In the genomic region with DNA sequence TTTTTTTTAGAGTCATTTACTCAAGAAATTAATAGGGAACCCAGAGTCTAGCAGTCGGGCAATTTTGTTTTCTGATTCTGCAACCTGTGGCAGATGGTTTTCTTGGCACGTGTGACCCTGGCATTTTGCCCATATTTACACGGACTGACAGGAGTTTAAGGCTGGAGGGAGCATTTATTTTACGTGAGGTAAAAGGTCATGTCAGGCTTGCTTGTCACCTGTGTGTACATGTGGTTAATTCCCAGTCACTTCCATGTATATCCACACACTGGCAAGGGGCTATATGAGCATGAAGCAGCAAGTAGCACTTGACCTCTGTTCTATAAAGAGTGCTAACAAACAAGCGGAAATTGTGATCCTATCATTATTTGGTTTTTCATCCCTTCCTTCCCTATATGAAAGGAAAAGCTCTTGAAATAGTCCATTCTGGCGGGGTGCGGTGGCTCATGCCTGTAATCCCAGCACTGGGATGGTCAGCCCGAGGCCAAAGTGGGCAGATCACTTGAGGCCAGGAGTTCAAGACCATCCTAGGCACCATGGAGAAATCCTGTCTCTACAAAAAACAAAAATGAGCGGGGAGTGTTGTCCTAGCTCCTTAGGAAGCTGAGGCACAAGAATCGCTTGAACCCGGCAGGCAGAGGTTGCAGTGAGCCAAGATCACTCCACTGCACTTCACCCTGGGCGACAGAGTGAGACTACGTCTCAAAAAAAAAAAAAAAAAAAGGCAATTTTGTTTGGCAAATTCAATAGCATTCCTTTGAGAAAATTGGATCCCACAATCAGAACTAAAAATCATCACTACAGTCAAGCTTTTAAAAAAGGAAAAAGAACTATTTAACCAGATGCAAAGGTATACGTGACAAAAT, we compare ENCODE assay signal across 8 cellular contexts. TPM values are rescaled to one million over a fixed set of nuclear protein-coding genes. Genes with fewer than 3 reads are reported as not detected.
A peak's percentile ranks its signal among the peaks of the same experiment; 100 is the strongest.
DNase-seq lines count a peak whose midpoint lies in the region; ATAC-seq, FAIRE-seq and TF ChIP-seq lines count a peak whose summit lies in the region.

No MANE protein-coding gene starts in this region.

- H2AFZ ChIP-seq in keratinocyte (ENCODE audit: control insufficient read depth, low read length): no peak overlapping the region

- dilution Hi-C loops in keratinocyte (cut with MboI; ENCODE audit: extremely low pct_ligation_motif_present, low sequenced_read_pairs): no loop called here

- CTCF ChIA-PET in Caco-2 (lab: Charles Lee): interaction anchor here (1.5 kb wide), 1 partner anchor 35 kb away, joined by 6 read pairs; the partner anchor contains the start of gene NME1
- CTCF ChIA-PET in activated CD4-positive, alpha-beta memory T cell treated with anti-CD3 and anti-CD28 coated beads for 36 hours (lab: Charles Lee): interaction anchor here (0.6 to 3.5 kb wide), 2 partner anchors 30 to 34 kb away, joined by 3 to 31 read pairs; partner anchors contain the start of gene NME1

- no peaks in the 10 kb centered on the region for H3K9me3 Mint-ChIP-seq in Caco-2 (ENCODE audit: unreplicated experiment)
- no peaks in the 10 kb centered on the region for H3K9me3 Mint-ChIP-seq in activated CD4-positive, alpha-beta memory T cell treated with anti-CD3 and anti-CD28 coated beads for 36 hours

- peaks cover 69% of the 10 kb centered on the region for H3K79me2 ChIP-seq in keratinocyte (ENCODE audit: control insufficient read depth, insufficient read depth, low read length)

- DNase-seq in Caco-2: no peak
- peak; percentile 84 for DNase-seq in NAMALWA (ENCODE audit: low spot score)
- no peak for DNase-seq in activated CD4-positive, alpha-beta memory T cell treated with anti-CD3 and anti-CD28 coated beads for 36 hours
- DNase-seq in keratinocyte (ENCODE audit: low read depth, low spot score): no peak
- DNase-seq in H54 (ENCODE audit: insufficient read length, low spot score): no peak
- DNase-seq in activated CD4-positive, CD25-positive, alpha-beta regulatory T cell treated with anti-CD3 and anti-CD28 coated beads, Interleukin-2, amount 50 U/mL, for 72 hours: no peak

- intact Hi-C loops in Caco-2 (cut with micrococcal nuclease; ENCODE audit: unreplicated experiment): no loop called here
- intact Hi-C loops in activated CD4-positive, alpha-beta memory T cell treated with anti-CD3 and anti-CD28 coated beads for 36 hours (cut with micrococcal nuclease): loop anchor here (2.0 kb wide), 1 partner anchor 34 kb away; no protein-coding TSS in a partner anchor

- BruUV-seq in Caco-2 (replicated peaks; lab: Mats Ljungman, UMichigan): no TSS peak

- H3K36me3 ChIP-seq in Caco-2 (ENCODE audit: control insufficient read depth, insufficient read depth, low read length) (no peaks in the 10 kb centered on the region), keratinocyte (ENCODE audit: control insufficient read depth in 2 of 2, extremely low read depth in 1 of 2, insufficient read depth in 2 of 2, low read length in 2 of 2) (peaks cover 2 to 3% of the 10 kb centered on the region in 2 experiments), thymus (ENCODE audit: control insufficient read depth, insufficient read depth) (no peaks in the 10 kb centered on the region)

- H3K4me1 ChIP-seq in Caco-2: peaks cover 15% of the 10 kb centered on the region
- peaks cover 34% of the 10 kb centered on the region for H3K4me1 ChIP-seq in keratinocyte (ENCODE audit: control insufficient read depth, extremely low read depth, insufficient read depth, low read length)
- H3K4me1 ChIP-seq in thymus (ENCODE audit: control insufficient read depth, insufficient read depth, low read length): peaks cover 19% of the 10 kb centered on the region

- FAIRE-seq in keratinocyte (lab: Jason Lieb, UNC): no peak
- no peak for FAIRE-seq in H54 (lab: Jason Lieb, UNC)

- H3K27ac Mint-ChIP-seq in Caco-2 (ENCODE audit: unreplicated experiment): no peak overlapping the region
- H3K27ac Mint-ChIP-seq in activated CD4-positive, alpha-beta memory T cell treated with anti-CD3 and anti-CD28 coated beads for 36 hours: no peak overlapping the region

- peaks cover 4% of the 10 kb centered on the region for H3K9me1 ChIP-seq in keratinocyte (ENCODE audit: control insufficient read depth, extremely low read depth, insufficient read depth, low read length)

- TF ChIP-seq POLR2A in H54 (IDR thresholded peaks at IDR 0.05; ENCODE audit: low read depth, low read length): no peak

- H4K20me1 ChIP-seq in keratinocyte (ENCODE audit: control insufficient read depth, extremely low read depth, insufficient read depth, low read length): peaks cover 19% of the 10 kb centered on the region

- peaks cover 20% of the 10 kb centered on the region for H3K4me1 Mint-ChIP-seq in Caco-2 (ENCODE audit: low read depth, unreplicated experiment)
- H3K4me1 Mint-ChIP-seq in activated CD4-positive, alpha-beta memory T cell treated with anti-CD3 and anti-CD28 coated beads for 36 hours (ENCODE audit: low read depth): peaks cover 55% of the 10 kb centered on the region

- POLR2A ChIA-PET in Caco-2 (lab: Charles Lee): no interaction called here
- POLR2A ChIA-PET in activated CD4-positive, alpha-beta memory T cell treated with anti-CD3 and anti-CD28 coated beads for 36 hours (lab: Charles Lee): interaction anchor here (0.6 kb wide), 1 partner anchor 36 kb away, joined by 4 read pairs; no protein-coding TSS in a partner anchor

- no peak for ATAC-seq in GM19328 (IDR thresholded peaks at IDR 0.05; ENCODE audit: unreplicated experiment)

- H3K27me3 ChIP-seq in Caco-2 (replicated peaks; ENCODE audit: control insufficient read depth, insufficient read depth, low read length) (no peaks in the 10 kb centered on the region), keratinocyte (ENCODE audit: control insufficient read depth, extremely low read depth, insufficient read depth, low read length) (no peaks in the 10 kb centered on the region), thymus (ENCODE audit: control insufficient read depth, insufficient read depth) (no peaks in the 10 kb centered on the region)

- H3K4me3 Mint-ChIP-seq in Caco-2 (ENCODE audit: unreplicated experiment): peak overlapping the region; percentile 96
- H3K4me3 Mint-ChIP-seq in activated CD4-positive, alpha-beta memory T cell treated with anti-CD3 and anti-CD28 coated beads for 36 hours: peak overlapping the region; percentile 85

- H3K4me3 ChIP-seq in Caco-2 (ENCODE audit: low read depth, low read length): peak overlapping the region; percentile 81
- peak overlapping the region; percentile 67 to 75 (median 75) for H3K4me3 ChIP-seq in keratinocyte (ENCODE audit: control insufficient read depth in 2 of 3, extremely low read depth in 1 of 3, insufficient read depth in 2 of 3, low read depth in 1 of 3, low read length in 3 of 3)
- H3K4me3 ChIP-seq in thymus (ENCODE audit: low read length): peak overlapping the region; percentile 100

- no peak overlapping the region for H3K27ac ChIP-seq in keratinocyte (ENCODE audit: control insufficient read depth, insufficient read depth, low read length)
- H3K27ac ChIP-seq in thymus (ENCODE audit: low read depth): no peak overlapping the region

- 70% methylated on average over 14 of the region's 14 CpGs for WGBS in thymus

- H3K27me3 Mint-ChIP-seq in Caco-2 (ENCODE audit: insufficient read depth, unreplicated experiment): no peaks in the 10 kb centered on the region
- no peaks in the 10 kb centered on the region for H3K27me3 Mint-ChIP-seq in activated CD4-positive, alpha-beta memory T cell treated with anti-CD3 and anti-CD28 coated beads for 36 hours

- H3K9ac ChIP-seq in keratinocyte (ENCODE audit: control insufficient read depth, extremely low read depth, insufficient read depth, low read length): peak overlapping the region; percentile 96

- peaks cover 55% of the 10 kb centered on the region for H3K36me3 Mint-ChIP-seq in Caco-2 (ENCODE audit: insufficient read depth, unreplicated experiment)
- no peaks in the 10 kb centered on the region for H3K36me3 Mint-ChIP-seq in activated CD4-positive, alpha-beta memory T cell treated with anti-CD3 and anti-CD28 coated beads for 36 hours

- no peak for TF ChIP-seq CTCF in Caco-2 (IDR thresholded peaks at IDR 0.05; ENCODE audit: insufficient read depth in 1 of 2, low read depth in 1 of 2, low read length in 1 of 2, severe bottlenecking in 1 of 2, unreplicated experiment in 1 of 2)
- no peak for TF ChIP-seq CTCF in keratinocyte (optimal IDR thresholded peaks at IDR 0.05 in 1 of 3, IDR thresholded peaks at IDR 0.05 in 1 of 3, conservative IDR thresholded peaks at IDR 0.05 in 1 of 3; ENCODE audit: extremely low read depth in 1 of 3, insufficient read depth in 2 of 3, low read length in 3 of 3)

- no peaks in the 10 kb centered on the region for H3K9me3 ChIP-seq in Caco-2
- H3K9me3 ChIP-seq in keratinocyte (ENCODE audit: control insufficient read depth, low read depth, low read length): no peaks in the 10 kb centered on the region
- no peaks in the 10 kb centered on the region for H3K9me3 ChIP-seq in thymus (ENCODE audit: control insufficient read depth)

- H3K4me2 ChIP-seq in keratinocyte (ENCODE audit: control insufficient read depth, extremely low read depth, insufficient read depth, low read depth, low read length): peak overlapping the region; percentile 93

RNA-seq across cellular contexts. Expression of gene SPAG9, which starts 2.1 kb away (rescaled TPM):
- 130 and 142 TPM in 2 replicates for total RNA-seq in Caco-2 (2022)
- total RNA-seq in activated CD4-positive, alpha-beta memory T cell treated with anti-CD3 and anti-CD28 coated beads for 36 hours: 10 to 100 TPM; 58.0 to 58.7 TPM
- polyA plus RNA-seq in keratinocyte (34.6 to 43.1 TPM (median 36.7 TPM) in 3 replicates), thymus (35.6 TPM)
- polyA plus RNA-seq in keratinocyte (2011; ENCODE audit: low read depth): 258 TPM
- polyA plus RNA-seq in keratinocyte (2011; cell fraction: cytosol; rRNA removed): 24.1 and 35.5 TPM in 2 replicates
- 63.9 and 76.1 TPM in 2 replicates for polyA plus RNA-seq in keratinocyte (2011; cell fraction: nucleus; rRNA removed)
- polyA plus RNA-seq in keratinocyte (2012; ENCODE audit: low replicate concordance): 43.4 and 63.7 TPM in 2 replicates
- 57.8 to 121 TPM (median 88.9 TPM) in 3 replicates for polyA minus RNA-seq in keratinocyte
- 37.2 TPM for polyA minus RNA-seq in keratinocyte (2011; cell fraction: cytosol; rRNA and poly(A)+ RNA removed)
- 70.3 and 145 TPM in 2 replicates for polyA minus RNA-seq in keratinocyte (2011; cell fraction: nucleus; rRNA and poly(A)+ RNA removed)

RNA-seq across cellular contexts. Expression of gene NME1, which starts 34.8 kb away (rescaled TPM):
- 278 and 336 TPM in 2 replicates for total RNA-seq in Caco-2 (2022)
- total RNA-seq in activated CD4-positive, alpha-beta memory T cell treated with anti-CD3 and anti-CD28 coated beads for 36 hours: 100 to 1,000 TPM; 235 to 238 TPM
- polyA plus RNA-seq in keratinocyte: 246 to 381 TPM (median 357 TPM) in 3 replicates
- 85.8 TPM for polyA plus RNA-seq in keratinocyte (2011; ENCODE audit: low read depth)
- 200 and 230 TPM in 2 replicates for polyA plus RNA-seq in keratinocyte (2011; cell fraction: cytosol; rRNA removed)
- 111 and 134 TPM in 2 replicates for polyA plus RNA-seq in keratinocyte (2011; cell fraction: nucleus; rRNA removed)
- polyA plus RNA-seq in keratinocyte (2012; ENCODE audit: low replicate concordance): 103 and 242 TPM in 2 replicates
- 34.3 to 123 TPM (median 60.3 TPM) in 3 replicates for polyA minus RNA-seq in keratinocyte
- polyA minus RNA-seq in keratinocyte (2011; cell fraction: cytosol; rRNA and poly(A)+ RNA removed): 50.6 TPM
- 12.6 and 17.8 TPM in 2 replicates for polyA minus RNA-seq in keratinocyte (2011; cell fraction: nucleus; rRNA and poly(A)+ RNA removed)
- polyA plus RNA-seq in thymus: 58.5 TPM

RNA-seq across cellular contexts. Expression of gene NME2, which starts 47.6 kb away (rescaled TPM):
- 734 and 821 TPM in 2 replicates for total RNA-seq in Caco-2 (2022)
- total RNA-seq in activated CD4-positive, alpha-beta memory T cell treated with anti-CD3 and anti-CD28 coated beads for 36 hours: 100 to 1,000 TPM; 790 to 814 TPM
- polyA plus RNA-seq in keratinocyte (902 to 1,260 TPM (median 1,116 TPM) in 3 replicates), thymus (382 TPM)
- 551 TPM for polyA plus RNA-seq in keratinocyte (2011; ENCODE audit: low read depth)
- 1,149 and 1,346 TPM in 2 replicates for polyA plus RNA-seq in keratinocyte (2011; cell fraction: cytosol; rRNA removed)
- 294 and 329 TPM in 2 replicates for polyA plus RNA-seq in keratinocyte (2011; cell fraction: nucleus; rRNA removed)
- polyA plus RNA-seq in keratinocyte (2012; ENCODE audit: low replicate concordance): 915 and 1,246 TPM in 2 replicates
- polyA minus RNA-seq in keratinocyte: 154 to 294 TPM (median 291 TPM) in 3 replicates
- polyA minus RNA-seq in keratinocyte (2011; cell fraction: cytosol; rRNA and poly(A)+ RNA removed): 486 TPM
- 83.7 and 105 TPM in 2 replicates for polyA minus RNA-seq in keratinocyte (2011; cell fraction: nucleus; rRNA and poly(A)+ RNA removed)
